Comparison of ENCODE assay signal across 10 cellular contexts in the genomic region with DNA sequence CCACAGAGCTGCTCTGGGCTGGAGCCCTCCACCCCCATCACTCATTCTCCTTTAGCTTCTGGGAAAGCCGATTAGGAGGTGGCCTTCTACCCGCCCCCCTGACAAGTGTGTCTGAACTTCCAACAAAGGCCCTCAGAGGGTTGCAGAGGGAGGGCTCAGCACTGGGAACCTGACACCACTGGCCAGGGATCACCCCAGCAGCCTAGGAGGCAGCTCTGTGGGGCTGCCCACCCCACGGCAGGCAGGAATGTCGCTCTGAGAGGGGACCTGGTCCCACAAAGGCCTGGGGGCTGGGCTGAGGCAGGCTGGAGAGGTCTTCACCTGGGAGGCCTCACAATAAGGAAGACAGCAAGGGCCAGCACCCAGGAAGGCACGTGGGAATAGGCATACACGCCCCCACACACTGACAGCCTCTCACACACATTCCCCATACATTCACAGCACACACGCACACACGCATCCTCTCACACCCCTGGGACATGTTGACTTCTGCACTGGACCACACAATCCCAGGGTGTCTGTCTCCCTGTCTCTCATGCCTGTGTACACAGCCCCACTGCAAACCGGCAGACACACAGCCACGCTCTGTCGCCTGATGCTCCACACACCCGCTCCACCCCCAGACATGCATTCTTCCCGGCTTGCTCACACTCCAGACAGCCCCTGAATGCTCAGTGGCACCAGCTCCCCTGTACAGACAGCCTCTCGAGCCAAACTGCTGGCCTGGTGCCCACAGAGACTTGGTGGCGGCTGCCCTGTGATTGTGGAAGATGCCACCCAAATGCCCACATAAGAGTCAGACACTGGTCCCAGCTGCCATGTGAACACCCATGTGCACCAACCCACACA. TPM values are rescaled to one million over a fixed set of nuclear protein-coding genes. Genes with fewer than 3 reads are reported as not detected.
A peak's percentile ranks its signal among the peaks of the same experiment; 100 is the strongest.
DNase-seq lines count a peak whose midpoint lies in the region; ATAC-seq, FAIRE-seq and TF ChIP-seq lines count a peak whose summit lies in the region.
"Had no signal": no experiment of that assay in that cellular context is flagged by ENCODE, and none has a peak within 500 bp of the region (broad histone marks: within the 10 kb centered on the region; RNA-seq: fewer than 3 reads in every experiment).

No MANE protein-coding gene starts in this region.

- H4K20me1 ChIP-seq in astrocyte (ENCODE audit: insufficient read depth, low read length): no peaks in the 10 kb centered on the region

- peak overlapping the region; percentile 44 for H2AFZ ChIP-seq in astrocyte (ENCODE audit: low read depth, low read length)

- peaks cover 21% of the 10 kb centered on the region for H3K27me3 Mint-ChIP-seq in astrocyte (ENCODE audit: low read depth, unreplicated experiment)

- DNase-seq in BJ (ENCODE audit: low read depth) (peak; percentile 31), HTR-8/SVneo (ENCODE audit: insufficient read length, low spot score) (peak; percentile 83), astrocyte (ENCODE audit: low read depth) (peak; percentile 82), lower lobe of right lung (no peak), Kasumi-1 (lab: John Stamatoyannopoulos, UW) (no peak)
- no peak for DNase-seq in activated naive CD4-positive, alpha-beta T cell (lab: John Stamatoyannopoulos, UW)

- intact Hi-C loops in lower lobe of right lung (cut with DNase I): no loop called here

- TF ChIP-seq CTCF in BJ (IDR thresholded peaks at IDR 0.05; ENCODE audit: insufficient read depth, low read depth, low read length) (no peak), astrocyte (IDR thresholded peaks at IDR 0.05; ENCODE audit: insufficient read depth, low read depth, low read length) (no peak), lower lobe of right lung (IDR thresholded peaks at IDR 0.05) (no peak)

- H3K4me2 ChIP-seq in astrocyte (ENCODE audit: low read length): peak overlapping the region; percentile 84
- H3K4me2 ChIP-seq: KMS-11 had no signal

- ATAC-seq in lower lobe of right lung (peak; percentile 19 to 52), GM21529 (IDR thresholded peaks at IDR 0.05; ENCODE audit: unreplicated experiment) (no peak), GM19351 (IDR thresholded peaks at IDR 0.05; ENCODE audit: unreplicated experiment) (no peak)

- H3K4me1 Mint-ChIP-seq in astrocyte (ENCODE audit: low read depth, unreplicated experiment): peaks cover 44% of the 10 kb centered on the region

- H3K9me3 Mint-ChIP-seq in astrocyte (ENCODE audit: unreplicated experiment): no peaks in the 10 kb centered on the region

- H3K36me3 Mint-ChIP-seq in astrocyte (ENCODE audit: low read depth, unreplicated experiment): no peaks in the 10 kb centered on the region

- peak overlapping the region; percentile 38 for H3K9ac ChIP-seq in astrocyte (ENCODE audit: low read length)
- H3K9ac ChIP-seq: KMS-11 had no signal

- peak; percentile 94 for FAIRE-seq in HTR-8/SVneo (lab: Jason Lieb, UNC)
- FAIRE-seq in astrocyte (lab: Jason Lieb, UNC): peak; percentile 69
- FAIRE-seq: islet of Langerhans had no signal

- peak overlapping the region; percentile 55 for H3K4me3 Mint-ChIP-seq in astrocyte (ENCODE audit: unreplicated experiment)

- CTCF ChIA-PET in BJ (lab: Yijun Ruan, JAX): interaction anchor here (0.7 to 5.4 kb wide), 8 partner anchors 8 to 114 kb away, joined by 3 to 31 read pairs (median 4); no protein-coding TSS in a partner anchor

- H3K4me1 ChIP-seq in astrocyte (ENCODE audit: insufficient read depth, low read length): peaks cover 34% of the 10 kb centered on the region
- peaks cover 19% of the 10 kb centered on the region for H3K4me1 ChIP-seq in lower lobe of right lung

- no peak overlapping the region for H3K4me3 ChIP-seq in BJ (ENCODE audit: low read depth, low read length)
- H3K4me3 ChIP-seq in astrocyte (ENCODE audit: insufficient read depth, low read depth, low read length): peak overlapping the region; percentile 3
- H3K4me3 ChIP-seq in lower lobe of right lung: no peak overlapping the region

- H3K9me3 ChIP-seq in astrocyte (ENCODE audit: insufficient read depth, low read depth, low read length) (no peaks in the 10 kb centered on the region), lower lobe of right lung (no peaks in the 10 kb centered on the region)

- no peaks in the 10 kb centered on the region for H3K79me2 ChIP-seq in astrocyte (ENCODE audit: insufficient read depth, low read length)

- H3K27ac ChIP-seq in astrocyte (ENCODE audit: low read depth, low read length): peak overlapping the region; percentile 24
- no peak overlapping the region for H3K27ac ChIP-seq in lower lobe of right lung
- H3K27ac ChIP-seq: KMS-11 had no signal

- H3K27ac Mint-ChIP-seq in astrocyte (ENCODE audit: unreplicated experiment): peak overlapping the region; percentile 90

- H3K36me3 ChIP-seq in BJ (ENCODE audit: control insufficient read depth, insufficient read depth, low read length) (no peaks in the 10 kb centered on the region), astrocyte (ENCODE audit: insufficient read depth, low read length) (no peaks in the 10 kb centered on the region), lower lobe of right lung (no peaks in the 10 kb centered on the region)

- H3K27me3 ChIP-seq in BJ (ENCODE audit: control insufficient read depth, insufficient read depth, low read length) (peaks cover 14% of the 10 kb centered on the region), astrocyte (ENCODE audit: insufficient read depth, low read length) (peaks cover 5% of the 10 kb centered on the region), lower lobe of right lung (ENCODE audit: low read depth) (peaks cover 15% of the 10 kb centered on the region)

- POLR2A ChIA-PET in BJ (lab: Charles Lee): interaction anchor here (0.5 kb wide), 1 partner anchor 1716 kb away, joined by 5 read pairs; no protein-coding TSS in a partner anchor

RNA-seq across cellular contexts. Expression of gene DMBX1, which starts 30.7 kb away (rescaled TPM):
- polyA plus RNA-seq in BJ (2011; rRNA removed): not detected in 2 replicates
- not detected in 2 replicates for polyA minus RNA-seq in BJ (2011; rRNA and poly(A)+ RNA removed)
- 0.07 and 0.29 TPM in 2 replicates for total RNA-seq in astrocyte
- not detected for total RNA-seq in lower lobe of right lung

RNA-seq across cellular contexts. Expression of gene KNCN, which starts 31.2 kb away (rescaled TPM):
- polyA plus RNA-seq in BJ (2011; rRNA removed): not detected in 2 replicates
- not detected in 2 replicates for polyA minus RNA-seq in BJ (2011; rRNA and poly(A)+ RNA removed)
- total RNA-seq in astrocyte: not detected in 2 replicates
- total RNA-seq in lower lobe of right lung: not detected

Comparison
In these comparisons a context has a peak if more than half of its experiments do, and no peak if none do; other contexts are left out.
1. DNase-seq: peak in BJ (single experiment), HTR-8/SVneo (single experiment) and astrocyte (single experiment); none in lower lobe of right lung (single experiment), activated naive CD4-positive, alpha-beta T cell (0 of 4) and Kasumi-1 (0 of 2).
2. ATAC-seq: peak in lower lobe of right lung (2 of 2); none in GM21529 (single experiment) and GM19351 (single experiment).